In the genomic region with DNA sequence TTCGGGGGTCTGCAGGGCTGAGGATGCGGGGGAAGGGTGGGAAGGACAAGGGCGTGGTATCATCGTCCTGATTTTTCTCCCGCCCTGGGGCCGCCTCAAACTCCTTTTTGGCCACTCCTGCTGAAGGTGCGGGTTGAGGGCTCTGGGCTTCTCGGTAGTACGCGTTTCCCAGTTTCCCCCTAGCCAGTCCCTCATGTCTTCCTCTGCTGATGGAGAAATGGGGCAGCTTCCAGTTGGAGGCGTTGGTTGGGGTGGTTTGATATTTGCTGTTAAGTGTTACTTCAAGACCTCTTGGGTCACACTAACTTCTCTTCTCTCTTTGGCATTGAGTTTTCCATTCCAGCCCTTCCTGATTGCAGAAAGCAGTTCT, we compare ENCODE assay signal across 8 cellular contexts. TPM values are rescaled to one million over a fixed set of nuclear protein-coding genes. Genes with fewer than 3 reads are reported as not detected.
DNase-seq lines count a peak whose midpoint lies in the region; ATAC-seq and TF ChIP-seq lines count a peak whose summit lies in the region.

No MANE protein-coding gene starts in this region.

- H3K27ac Mint-ChIP-seq in T-helper 1 cell treated with Interleukin-12 subunit alpha and Interleukin-12 subunit beta and Interleukin-4 antibody, amounts not matched to agents 30 μg/mL and 1 μg/mL, for 36 hours, result peak overlapping the region; percentile 86
- H3K27ac Mint-ChIP-seq in nephron, result peak overlapping the region; percentile 85 to 99 (median 97)

- H3K9me3 Mint-ChIP-seq in T-helper 1 cell treated with Interleukin-12 subunit alpha and Interleukin-12 subunit beta and Interleukin-4 antibody, amounts not matched to agents 30 μg/mL and 1 μg/mL, for 36 hours, result no peaks in the 10 kb centered on the region
- peaks cover 5% of the 10 kb centered on the region for H3K9me3 Mint-ChIP-seq in nephron

- ATAC-seq in GM19395 (IDR thresholded peaks at IDR 0.05; ENCODE audit: unreplicated experiment) (peak; percentile 43), HG03354 (IDR thresholded peaks at IDR 0.05; ENCODE audit: poor library complexity, severe bottlenecking, unreplicated experiment) (peak; percentile 48), esophagus mucosa (peak; percentile 36)

- peak overlapping the region; percentile 98 for H3K4me3 Mint-ChIP-seq in T-helper 1 cell treated with Interleukin-12 subunit alpha and Interleukin-12 subunit beta and Interleukin-4 antibody, amounts not matched to agents 30 μg/mL and 1 μg/mL, for 36 hours
- peak overlapping the region; percentile 99 to 100 (median 100) for H3K4me3 Mint-ChIP-seq in nephron

- no peak for TF ChIP-seq CTCF in nephron (IDR thresholded peaks at IDR 0.05; ENCODE audit: unreplicated experiment in 3 of 3)

- peaks cover 24% of the 10 kb centered on the region for H3K4me1 Mint-ChIP-seq in T-helper 1 cell treated with Interleukin-12 subunit alpha and Interleukin-12 subunit beta and Interleukin-4 antibody, amounts not matched to agents 30 μg/mL and 1 μg/mL, for 36 hours (ENCODE audit: low read depth)
- H3K4me1 Mint-ChIP-seq in nephron, result peaks cover 28% of the 10 kb centered on the region

- DNase-seq in DMS53 (lab: John Stamatoyannopoulos, UW), result peak; percentile 60
- no peak for DNase-seq in DMS53 treated with DMSO at 0.1 percent for 48 hours (lab: John Stamatoyannopoulos, UW; ENCODE audit: unreplicated experiment)
- DNase-seq in effector CD8-positive, alpha-beta T cell (lab: John Stamatoyannopoulos, UW), result no peak

- peaks cover 1% of the 10 kb centered on the region for H3K27me3 Mint-ChIP-seq in T-helper 1 cell treated with Interleukin-12 subunit alpha and Interleukin-12 subunit beta and Interleukin-4 antibody, amounts not matched to agents 30 μg/mL and 1 μg/mL, for 36 hours (ENCODE audit: low read depth)
- H3K27me3 Mint-ChIP-seq in nephron (ENCODE audit: low read depth), result no peaks in the 10 kb centered on the region

- peaks cover 3% of the 10 kb centered on the region for H3K36me3 Mint-ChIP-seq in T-helper 1 cell treated with Interleukin-12 subunit alpha and Interleukin-12 subunit beta and Interleukin-4 antibody, amounts not matched to agents 30 μg/mL and 1 μg/mL, for 36 hours (ENCODE audit: low read depth)
- peaks cover 15% of the 10 kb centered on the region for H3K36me3 Mint-ChIP-seq in nephron (ENCODE audit: low read depth)

RNA-seq across cellular contexts. Expression of a gene that starts 0.5 kb away (rescaled TPM):
- total RNA-seq in esophagus mucosa, result 14.7 TPM

RNA-seq across cellular contexts. Expression of a gene that starts 0.6 kb away (rescaled TPM):
- 14.0 TPM for total RNA-seq in esophagus mucosa
